Comparison of ENCODE assay signal across 21 cellular contexts in genomic region chr19:7597689-7598088, GRCh38. TPM values are rescaled to one million over a fixed set of nuclear protein-coding genes. Genes with fewer than 3 reads are reported as not detected.
DNase-seq lines count a peak whose midpoint lies in the region; ATAC-seq and TF ChIP-seq lines count a peak whose summit lies in the region.
"Had no signal": no experiment of that assay in that cellular context is flagged by ENCODE, and none has a peak within 500 bp of the region (broad histone marks: within the 10 kb centered on the region; RNA-seq: fewer than 3 reads in every experiment).

No MANE protein-coding gene starts in this region.

- DNase-seq in CD8-positive, alpha-beta memory T cell = no peak
- DNase-seq in fibroblast of mammary gland (ENCODE audit: low read depth) = peak; percentile 7
- DNase-seq in stimulated activated CD4-positive, alpha-beta T cell treated with anti-CD3 and anti-CD28 coated beads, Interleukin-12 subunit alpha, Interleukin-12 subunit beta, amount 100 ng/mL, for 4 hours = no peak
- DNase-seq in caudate nucleus (lab: John Stamatoyannopoulos, UW) = no peak
- no peak for DNase-seq in T-helper 9 cell
- DNase-seq: activated CD4-positive, alpha-beta T cell treated with anti-CD3 and anti-CD28 coated beads for 1 hour; amniotic stem cell; HFFc6; left cardiac atrium; NCI-H1417 treated with DMSO at 0.1 percent for 48 hours; NCI-H2171 treated with DMSO at 0.1 percent for 48 hours; NCI-H774; ovary had no signal

- peaks cover 21% of the 10 kb centered on the region for H3K79me2 ChIP-seq in neural cell (replicated peaks; ENCODE audit: insufficient read depth, low read length)

- TF ChIP-seq RAD21 in neural cell (conservative IDR thresholded peaks at IDR 0.05) = no peak

- no peaks in the 10 kb centered on the region for H3F3A ChIP-seq in neural cell (ENCODE audit: insufficient read depth, low read length, poor library complexity, severe bottlenecking)

- H3K27ac ChIP-seq in CD8-positive, alpha-beta memory T cell (ENCODE audit: low read depth, low read length) = no peak overlapping the region
- H3K27ac ChIP-seq in HEK293 (ENCODE audit: extremely low read depth, low read depth, low read length) (no peak overlapping the region), neural cell (ENCODE audit: low read length) (no peak overlapping the region), caudate nucleus (ENCODE audit: low read depth, low read length) (no peak overlapping the region)
- H3K27ac ChIP-seq: ovary, SK-N-MC had no signal

- POLR2A ChIA-PET in CD8-positive, alpha-beta memory T cell (lab: Charles Lee) = no interaction called here
- POLR2A ChIA-PET in HEK293 (lab: Yijun Ruan, JAX) = interaction anchor here (1.1 kb wide), 1 partner anchor 21 kb away, joined by 5 read pairs; no protein-coding TSS in a partner anchor

- peaks cover 18% of the 10 kb centered on the region for H3K27me3 ChIP-seq in CD8-positive, alpha-beta memory T cell (ENCODE audit: insufficient read depth, low read length, poor library complexity, severe bottlenecking)
- no peaks in the 10 kb centered on the region for H3K27me3 ChIP-seq in neural cell (ENCODE audit: insufficient read depth, low read depth, low read length)
- H3K27me3 ChIP-seq: ovary had no signal

- no peak overlapping the region for H3K4me3 ChIP-seq in CD8-positive, alpha-beta memory T cell (ENCODE audit: low read length)
- H3K4me3 ChIP-seq in HEK293 (ENCODE audit: low read depth, low read length) = no peak overlapping the region
- H3K4me3 ChIP-seq in fibroblast of mammary gland (ENCODE audit: control insufficient read depth, low read depth, low read length) = no peak overlapping the region
- H3K4me3 ChIP-seq in neural cell (ENCODE audit: low read length) = peak overlapping the region; percentile 93
- H3K4me3 ChIP-seq: ovary had no signal

- no peaks in the 10 kb centered on the region for H4K20me1 ChIP-seq in neural cell (ENCODE audit: insufficient read depth)

- no peak overlapping the region for H3K9ac ChIP-seq in neural cell (ENCODE audit: low read length)

- H3K36me3 ChIP-seq in CD8-positive, alpha-beta memory T cell (ENCODE audit: insufficient read depth, low read length) = no peaks in the 10 kb centered on the region
- peaks cover 0 to 3% of the 10 kb centered on the region in 2 experiments; a peak in 2 of 3 replicates for H3K36me3 ChIP-seq in HEK293 (ENCODE audit: control insufficient read depth in 2 of 2, insufficient read depth in 1 of 2, low read length in 2 of 2)
- H3K36me3 ChIP-seq in neural cell (ENCODE audit: insufficient read depth, low read length) = no peaks in the 10 kb centered on the region
- H3K36me3 ChIP-seq: ovary had no signal

- no peak overlapping the region for H3K4me2 ChIP-seq in neural cell (ENCODE audit: low read length)

- TF ChIP-seq CTCF in HEK293 (tag by site-specific recombination; IDR thresholded peaks at IDR 0.05) (no peak), fibroblast of mammary gland (conservative IDR thresholded peaks at IDR 0.05; ENCODE audit: control insufficient read depth, insufficient read depth, low read depth, low read length) (no peak), neural cell (IDR thresholded peaks at IDR 0.05; ENCODE audit: poor library complexity, severe bottlenecking) (no peak)

- H2AFZ ChIP-seq in neural cell (ENCODE audit: low read depth, low read length) = no peak overlapping the region

- no peaks in the 10 kb centered on the region for H3K9me3 Mint-ChIP-seq in CD8-positive, alpha-beta memory T cell
- H3K9me3 Mint-ChIP-seq: HFFc6; stimulated activated naive CD8-positive, alpha-beta T cell treated with anti-CD3 and anti-CD28 coated beads, Interleukin-15, Interleukin-2, amounts not matched to agents 100 ng/mL and 50 ng/mL, for 24 hours had no signal

- peaks cover 40 to 44% of the 10 kb centered on the region in 2 donors for H3K27me3 Mint-ChIP-seq in CD8-positive, alpha-beta memory T cell

- H3K36me3 Mint-ChIP-seq in CD8-positive, alpha-beta memory T cell = peaks cover 0 to 2% (median 0%) of the 10 kb centered on the region in 3 donors

- H3K9me2 ChIP-seq in neural cell (ENCODE audit: insufficient read depth, low read length) = no peaks in the 10 kb centered on the region

- peak overlapping the region in 5 of 7 donors; percentile 25 to 60 (median 40) for H3K4me3 Mint-ChIP-seq in CD8-positive, alpha-beta memory T cell
- H3K4me3 Mint-ChIP-seq: HFFc6; stimulated activated naive CD8-positive, alpha-beta T cell treated with anti-CD3 and anti-CD28 coated beads, Interleukin-15, Interleukin-2, amounts not matched to agents 100 ng/mL and 50 ng/mL, for 24 hours had no signal

- H3K4me1 ChIP-seq in CD8-positive, alpha-beta memory T cell (ENCODE audit: insufficient read depth, low read length) = no peaks in the 10 kb centered on the region
- H3K4me1 ChIP-seq in HEK293 (ENCODE audit: control insufficient read depth, insufficient read depth, low read length) = peaks cover 8% of the 10 kb centered on the region

- H3K9me3 ChIP-seq in CD8-positive, alpha-beta memory T cell (ENCODE audit: low read length) = no peaks in the 10 kb centered on the region
- H3K9me3 ChIP-seq in HEK293 (ENCODE audit: control insufficient read depth, insufficient read depth, low read depth, low read length) = no peaks in the 10 kb centered on the region
- H3K9me3 ChIP-seq in neural cell (ENCODE audit: low read length) = no peaks in the 10 kb centered on the region
- H3K9me3 ChIP-seq: ovary had no signal

- TF ChIP-seq EP300 in neural cell (conservative IDR thresholded peaks at IDR 0.05; ENCODE audit: poor library complexity, severe bottlenecking) = no peak

- CTCF ChIA-PET in CD8-positive, alpha-beta memory T cell (lab: Charles Lee) = no interaction called here
- CTCF ChIA-PET in HEK293 (lab: Yijun Ruan, JAX) = interaction anchor here (0.9 to 6.5 kb wide), 4 partner anchors 13 to 332 kb away, joined by 3 to 29 read pairs (median 5); no protein-coding TSS in a partner anchor

- no peak overlapping the region for H3K27ac Mint-ChIP-seq in CD8-positive, alpha-beta memory T cell
- H3K27ac Mint-ChIP-seq: HFFc6; stimulated activated naive CD8-positive, alpha-beta T cell treated with anti-CD3 and anti-CD28 coated beads, Interleukin-15, Interleukin-2, amounts not matched to agents 100 ng/mL and 50 ng/mL, for 24 hours had no signal

- H3K4me1 Mint-ChIP-seq in CD8-positive, alpha-beta memory T cell = peaks cover 5 to 8% (median 5%) of the 10 kb centered on the region in 3 donors

- ATAC-seq in GM19397 (IDR thresholded peaks at IDR 0.05; ENCODE audit: unreplicated experiment) = no peak
- ATAC-seq: left cardiac atrium, sciatic nerve had no signal

TF ChIP-seq in HEK293, 187 proteins besides CTCF, POLR2A, EP300 and RAD21 (continues in another document):
- 0 out of 2 replicates have a peak, but pooled peaks have one; percentile 23 for TF ChIP-seq SCRT2 (tag by site-specific recombination; IDR thresholded peaks at IDR 0.05)
- TF ChIP-seq ZBTB20 (tag by site-specific recombination; IDR thresholded peaks at IDR 0.05) = peak; percentile 35; the same call in 1 of the 2 replicates
- TF ChIP-seq ZNF426 (tag by site-specific recombination; IDR thresholded peaks at IDR 0.05) = no peak
- TF ChIP-seq ZNF10 (tag by site-specific recombination; IDR thresholded peaks at IDR 0.05) = peak; percentile 62; the same call in 1 of the 2 replicates

TF ChIP-seq in neural cell, 6 proteins besides CTCF, POLR2A, EP300 and RAD21 (continues in another document):
- TF ChIP-seq POLR2AphosphoS5 (IDR thresholded peaks at IDR 0.05) = no peak
- TF ChIP-seq REST (IDR thresholded peaks at IDR 0.05; ENCODE audit: borderline replicate concordance) = no peak
- no peak for TF ChIP-seq SMC3 (conservative IDR thresholded peaks at IDR 0.05; ENCODE audit: poor library complexity)
- TF ChIP-seq MXI1 (conservative IDR thresholded peaks at IDR 0.05; ENCODE audit: poor library complexity, severe bottlenecking) = no peak
- TF ChIP-seq TAF1 (IDR thresholded peaks at IDR 0.05; ENCODE audit: low read depth) = no peak

RNA-seq across cellular contexts. Expression of gene CAMSAP3, which starts 2.0 kb away (rescaled TPM):
- under 1 TPM; 0.24 to 0.31 TPM for total RNA-seq in CD8-positive, alpha-beta memory T cell
- 0.07 TPM for polyA plus RNA-seq in CD8-positive, alpha-beta memory T cell
- polyA plus RNA-seq in neural cell = 17.0 and 22.5 TPM in 2 replicates
- 22.2 and 24.1 TPM in 2 replicates for polyA minus RNA-seq in neural cell
- total RNA-seq: HFFc6, sciatic nerve had no signal

RNA-seq across cellular contexts. Expression of gene XAB2, which starts 31.7 kb away (rescaled TPM):
- total RNA-seq in CD8-positive, alpha-beta memory T cell = 10 to 100 TPM; 46.0 to 47.6 TPM
- 8.8 TPM for polyA plus RNA-seq in CD8-positive, alpha-beta memory T cell
- 19.6 and 20.8 TPM in 2 replicates for polyA plus RNA-seq in neural cell
- polyA minus RNA-seq in neural cell = 21.9 and 26.1 TPM in 2 replicates

RNA-seq across cellular contexts. Expression of gene PET100, which starts 31.9 kb away (rescaled TPM):
- total RNA-seq in CD8-positive, alpha-beta memory T cell = 100 to 1,000 TPM; 110 TPM
- polyA plus RNA-seq in CD8-positive, alpha-beta memory T cell = 297 TPM
- polyA plus RNA-seq in neural cell = 84.6 and 105 TPM in 2 replicates
- 15.2 and 18.7 TPM in 2 replicates for polyA minus RNA-seq in neural cell

RNA-seq across cellular contexts. Expression of gene PCP2, which starts 35.8 kb away (rescaled TPM):
- under 1 TPM; 0.48 to 0.91 TPM for total RNA-seq in CD8-positive, alpha-beta memory T cell
- not detected for polyA plus RNA-seq in CD8-positive, alpha-beta memory T cell
- polyA plus RNA-seq in neural cell = not detected in 2 replicates
- polyA minus RNA-seq in neural cell = not detected in 2 replicates
- total RNA-seq: activated CD8-positive, alpha-beta memory T cell treated with anti-CD3 and anti-CD28 coated beads for 36 hours; HFFc6; HT-29; left cardiac atrium; sciatic nerve had no signal

RNA-seq across cellular contexts. Expression of gene STXBP2, which starts 39.2 kb away (rescaled TPM):
- 10 to 100 TPM; 80.1 to 80.5 TPM for total RNA-seq in CD8-positive, alpha-beta memory T cell
- polyA plus RNA-seq in CD8-positive, alpha-beta memory T cell = 75.2 TPM
- 1.7 and 7.8 TPM in 2 replicates for polyA plus RNA-seq in neural cell
- 3.8 and 5.4 TPM in 2 replicates for polyA minus RNA-seq in neural cell

Comparison
In these comparisons a context has a peak if more than half of its experiments do, and no peak if none do; other contexts are left out.
1. RNA of gene CAMSAP3, which starts 2.0 kb away (polyA plus RNA-seq): 17.0 to 22.5 TPM in neural cell; 0.07 TPM in CD8-positive, alpha-beta memory T cell (single experiment); every median in the first group is over 10 times any median in the second.